Comparison of ENCODE assay signal across 15 cellular contexts in genomic region chr5:73867344-73868335, GRCh38.
DNase-seq lines count a peak whose midpoint lies in the region; ATAC-seq and TF ChIP-seq lines count a peak whose summit lies in the region.
"Had no signal": no experiment of that assay in that cellular context is flagged by ENCODE, and none has a peak within 500 bp of the region (broad histone marks: within the 10 kb centered on the region; RNA-seq: fewer than 3 reads in every experiment).

No MANE protein-coding gene starts in this region.

- H3K27me3 ChIP-seq in SJCRH30, result no peaks in the 10 kb centered on the region

- H3K9me3 ChIP-seq in SJCRH30 (replicated peaks), result no peaks in the 10 kb centered on the region

- peak overlapping the region; percentile 62 for H3K27ac ChIP-seq in SJCRH30

- DNase-seq in NCI-H2081 (lab: John Stamatoyannopoulos, UW) (peak; percentile 0 to 31), NCI-H2081 treated with DMSO at 0.1 percent for 48 hours (lab: John Stamatoyannopoulos, UW) (no peak), SJCRH30 (peak; percentile 85 to 95), fibroblast of the aortic adventitia (ENCODE audit: low read depth) (peak; percentile 32), NCI-H1436 (lab: John Stamatoyannopoulos, UW) (no peak), NCI-H2107 (lab: John Stamatoyannopoulos, UW) (no peak)
- DNase-seq in activated T-cell treated with anti-CD3 and anti-CD28 coated beads, Interleukin-2, amount 50 U/mL, for 1 hour, result no peak
- DNase-seq: activated CD4-positive, alpha-beta T cell treated with anti-CD3 and anti-CD28 coated beads, Interleukin-2, amount 50 U/mL, for 1 hour; activated naive CD8-positive, alpha-beta T cell treated with anti-CD3 and anti-CD28 coated beads for 36 hours; NCI-H2227 treated with DMSO at 0.1 percent for 48 hours; SHP77 treated with DMSO at 0.1 percent for 48 hours; stimulated activated CD4-positive, alpha-beta T cell treated with anti-CD3 and anti-CD28 coated beads, Interleukin-12 subunit alpha, Interleukin-12 subunit beta, amount 100 ng/mL, for 4 hours; T-helper 9 cell had no signal

- ATAC-seq in HG02981 (IDR thresholded peaks at IDR 0.05; ENCODE audit: unreplicated experiment), result no peak
- ATAC-seq: left lobe of liver had no signal

- no peak for TF ChIP-seq CTCF in fibroblast of the aortic adventitia (IDR thresholded peaks at IDR 0.05; ENCODE audit: insufficient read depth, low read length)

- H3K4me3 ChIP-seq in SJCRH30 (peak overlapping the region; percentile 30), fibroblast of the aortic adventitia (ENCODE audit: low read depth, low read length) (no peak overlapping the region)

- H3K36me3 ChIP-seq in SJCRH30, result no peaks in the 10 kb centered on the region

- H3K4me1 ChIP-seq in SJCRH30, result peaks cover 25% of the 10 kb centered on the region

Comparison
In these comparisons a context has a peak if more than half of its experiments do, and no peak if none do; other contexts are left out.
1. DNase-seq: peak in NCI-H2081 (2 of 2), SJCRH30 (2 of 2) and fibroblast of the aortic adventitia (single experiment); none in NCI-H2081 treated with DMSO at 0.1 percent for 48 hours (single experiment), NCI-H1436 (single experiment), NCI-H2107 (single experiment) and activated T-cell treated with anti-CD3 and anti-CD28 coated beads, Interleukin-2, amount 50 U/mL, for 1 hour (single experiment).